In genomic region chr1:1021010-1021845, GRCh38 we compare ENCODE assay signal across 8 cellular contexts. TPM values are rescaled to one million over a fixed set of nuclear protein-coding genes. Genes with fewer than 3 reads are reported as not detected.
DNase-seq lines count a peak whose midpoint lies in the region; ATAC-seq lines count a peak whose summit lies in the region.

No MANE protein-coding gene starts in this region.

- no peak for DNase-seq in activated T-cell treated with anti-CD3 and anti-CD28 coated beads, Interleukin-2, amount 50 U/mL, for 4 hours
- DNase-seq in activated T-cell treated with anti-CD3 and anti-CD28 coated beads, Interleukin-2, amount 50 U/mL, for 48 hours: no peak
- DNase-seq in RKO (ENCODE audit: low spot score) (peak; percentile 68), epithelial cell of prostate (ENCODE audit: low read depth, low spot score) (no peak), NCI-H1436 treated with DMSO at 0.1 percent for 48 hours (lab: John Stamatoyannopoulos, UW) (no peak), NOMO-1 (lab: John Stamatoyannopoulos, UW; ENCODE audit: unreplicated experiment in 2 of 2) (no peak)
- DNase-seq in naive thymus-derived CD8-positive, alpha-beta T cell: no peak

- no peak for ATAC-seq in activated T-cell treated with anti-CD3 and anti-CD28 coated beads, Interleukin-2, amount 50 U/mL, for 4 hours
- no peak for ATAC-seq in naive thymus-derived CD8-positive, alpha-beta T cell
- ATAC-seq in HG03442 (IDR thresholded peaks at IDR 0.05; ENCODE audit: unreplicated experiment): no peak

- peaks cover 10% of the 10 kb centered on the region for H3K4me1 Mint-ChIP-seq in activated T-cell treated with anti-CD3 and anti-CD28 coated beads, Interleukin-2, amount 50 U/mL, for 4 hours (ENCODE audit: low read depth)
- peaks cover 5 to 23% (median 18%) of the 10 kb centered on the region in 4 donors for H3K4me1 Mint-ChIP-seq in naive thymus-derived CD8-positive, alpha-beta T cell

- peak overlapping the region; percentile 95 for H3K27ac ChIP-seq in epithelial cell of prostate

- POLR2A ChIA-PET in naive thymus-derived CD8-positive, alpha-beta T cell (lab: Charles Lee): interaction anchor here (0.7 to 1.1 kb wide), 3 partner anchors 8 to 258 kb away, joined by 3 to 4 read pairs (median 3); partner anchors contain the start of gene ISG15

- no peaks in the 10 kb centered on the region for H3K9me3 Mint-ChIP-seq in activated T-cell treated with anti-CD3 and anti-CD28 coated beads, Interleukin-2, amount 50 U/mL, for 4 hours
- H3K9me3 Mint-ChIP-seq in naive thymus-derived CD8-positive, alpha-beta T cell: no peaks in the 10 kb centered on the region

- peak overlapping the region; percentile 42 for H3K4me3 Mint-ChIP-seq in activated T-cell treated with anti-CD3 and anti-CD28 coated beads, Interleukin-2, amount 50 U/mL, for 4 hours
- peak overlapping the region in 8 of 10 donors; percentile 22 to 68 (median 54) for H3K4me3 Mint-ChIP-seq in naive thymus-derived CD8-positive, alpha-beta T cell

- H3K27ac Mint-ChIP-seq in naive thymus-derived CD8-positive, alpha-beta T cell: peak overlapping the region in 2 of 10 donors; percentile 31 to 56

- peaks cover 2% of the 10 kb centered on the region for H3K36me3 Mint-ChIP-seq in activated T-cell treated with anti-CD3 and anti-CD28 coated beads, Interleukin-2, amount 50 U/mL, for 4 hours (ENCODE audit: insufficient read depth)
- H3K36me3 Mint-ChIP-seq in naive thymus-derived CD8-positive, alpha-beta T cell: peaks cover 0 to 1% (median 0%) of the 10 kb centered on the region in 3 donors

- no peaks in the 10 kb centered on the region for H3K27me3 Mint-ChIP-seq in activated T-cell treated with anti-CD3 and anti-CD28 coated beads, Interleukin-2, amount 50 U/mL, for 4 hours (ENCODE audit: low read depth)
- H3K27me3 Mint-ChIP-seq in naive thymus-derived CD8-positive, alpha-beta T cell: no peaks in the 10 kb centered on the region

RNA-seq across cellular contexts. Expression of gene AGRN, which starts 1.3 kb away (rescaled TPM):
- 10 to 100 TPM; 12.0 to 18.0 (median 15.2) TPM for total RNA-seq in activated T-cell treated with anti-CD3 and anti-CD28 coated beads, Interleukin-2, amount 50 U/mL, for 4 hours
- 1 to 10 TPM; 6.2 to 6.4 TPM for total RNA-seq in naive thymus-derived CD8-positive, alpha-beta T cell
- polyA plus RNA-seq in naive thymus-derived CD8-positive, alpha-beta T cell: under 1 TPM; 0.15 to 0.71 (median 0.47) TPM

RNA-seq across cellular contexts. Expression of gene ISG15, which starts 7.9 kb away (rescaled TPM):
- 10 to 100 TPM; 22.3 to 23.7 (median 22.9) TPM for total RNA-seq in activated T-cell treated with anti-CD3 and anti-CD28 coated beads, Interleukin-2, amount 50 U/mL, for 4 hours
- total RNA-seq in naive thymus-derived CD8-positive, alpha-beta T cell: 10 to 100 TPM; 30.3 to 30.7 TPM
- 100 to 1,000 TPM; 133 to 220 (median 217) TPM for polyA plus RNA-seq in naive thymus-derived CD8-positive, alpha-beta T cell

RNA-seq across cellular contexts. Expression of gene HES4, which starts 21.3 kb away (rescaled TPM):
- 1 to 10 TPM; 1.3 to 3.0 (median 2.7) TPM for total RNA-seq in activated T-cell treated with anti-CD3 and anti-CD28 coated beads, Interleukin-2, amount 50 U/mL, for 4 hours
- total RNA-seq in naive thymus-derived CD8-positive, alpha-beta T cell: not detected
- polyA plus RNA-seq in naive thymus-derived CD8-positive, alpha-beta T cell: under 1 TPM in 1 of 3 donors, not detected in 2; 0.85 TPM

RNA-seq across cellular contexts. Expression of gene PERM1, which starts 39.3 kb away (rescaled TPM):
- total RNA-seq in activated T-cell treated with anti-CD3 and anti-CD28 coated beads, Interleukin-2, amount 50 U/mL, for 4 hours: not detected
- not detected for total RNA-seq in naive thymus-derived CD8-positive, alpha-beta T cell
- polyA plus RNA-seq in naive thymus-derived CD8-positive, alpha-beta T cell: not detected

RNA-seq across cellular contexts. Expression of gene RNF223, which starts 52.9 kb away (rescaled TPM):
- total RNA-seq in activated T-cell treated with anti-CD3 and anti-CD28 coated beads, Interleukin-2, amount 50 U/mL, for 4 hours: under 1 TPM in 1 of 3 donors, not detected in 2; 0.16 TPM
- total RNA-seq in naive thymus-derived CD8-positive, alpha-beta T cell: not detected
- not detected for polyA plus RNA-seq in naive thymus-derived CD8-positive, alpha-beta T cell
